In the genomic region with DNA sequence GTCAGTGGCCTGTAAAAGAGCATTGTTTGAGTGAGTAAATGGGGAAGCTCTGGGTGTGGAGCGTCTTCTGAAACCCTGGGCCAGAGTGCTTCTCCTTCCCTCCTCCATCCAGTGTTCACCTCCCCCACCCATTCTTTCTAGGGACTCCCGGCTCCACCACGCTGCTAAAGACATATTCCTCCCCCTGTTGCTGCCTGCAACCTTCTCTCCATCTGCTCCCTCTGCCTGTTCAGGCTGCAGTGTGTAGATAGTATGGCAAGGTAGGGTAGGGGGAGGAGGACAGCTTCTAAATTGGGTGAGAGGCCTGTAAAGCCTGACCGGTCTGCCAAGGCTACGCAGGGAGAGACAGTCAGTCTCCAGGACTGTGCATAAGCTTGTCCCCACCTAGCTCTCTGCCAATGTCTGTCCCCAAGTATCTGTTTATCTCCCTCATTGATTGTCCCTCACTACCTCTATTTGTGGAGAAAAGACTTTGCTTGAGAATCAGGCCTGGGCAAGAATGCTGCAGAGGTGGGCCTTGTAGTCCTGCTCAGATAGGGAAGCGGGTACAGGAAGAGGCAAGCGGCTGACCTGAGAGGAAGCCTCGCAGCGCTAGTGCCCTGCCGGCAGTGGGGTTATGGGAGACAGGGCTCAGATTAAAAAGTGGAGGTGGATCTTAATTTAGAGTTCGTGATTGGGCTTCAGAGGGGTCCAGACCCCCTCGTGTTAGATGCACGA, we compare ENCODE assay signal across 10 cellular contexts. TPM values are rescaled to one million over a fixed set of nuclear protein-coding genes. Genes with fewer than 3 reads are reported as not detected.
DNase-seq lines count a peak whose midpoint lies in the region; ATAC-seq, FAIRE-seq and TF ChIP-seq lines count a peak whose summit lies in the region.
"Had no signal": no experiment of that assay in that cellular context is flagged by ENCODE, and none has a peak within 500 bp of the region (broad histone marks: within the 10 kb centered on the region; RNA-seq: fewer than 3 reads in every experiment).

No MANE protein-coding gene starts in this region.

- peaks cover 0 to 1% of the 10 kb centered on the region in 2 donors for H3K9me3 Mint-ChIP-seq in stimulated activated naive B cell treated with anti-CD40 and anti-IgM and Interleukin-4, amounts not matched to agents 10 μg/mL and 1 μg/mL and 100 μg/mL, for 72 hours

- H3K4me1 Mint-ChIP-seq in stimulated activated naive B cell treated with anti-CD40 and anti-IgM and Interleukin-4, amounts not matched to agents 10 μg/mL and 1 μg/mL and 100 μg/mL, for 72 hours, result peaks cover 6 to 23% of the 10 kb centered on the region in 2 donors

- intact Hi-C loops in sigmoid colon (cut with DNase I), result no loop called here

- TF ChIP-seq POLR2A in sigmoid colon (IDR thresholded peaks at IDR 0.05) (no peak), H54 (IDR thresholded peaks at IDR 0.05; ENCODE audit: low read depth, low read length) (no peak)

- H3K9ac ChIP-seq in iPS-15b (ENCODE audit: low read depth, low read length) (no peak overlapping the region), MM.1S (ENCODE audit: low read length) (no peak overlapping the region)

- H3K27me3 ChIP-seq in iPS-15b (ENCODE audit: control insufficient read depth, insufficient read depth, low read length) (peaks cover 56% of the 10 kb centered on the region), sigmoid colon (peaks cover 15 to 83% (median 54%) of the 10 kb centered on the region in 3 donors), MM.1S (replicated peaks; ENCODE audit: insufficient read depth, low read length) (peaks cover 66% of the 10 kb centered on the region)

- H3K4me3 ChIP-seq in iPS-15b (ENCODE audit: low read depth, low read length) (peak overlapping the region; percentile 68), sigmoid colon (peak overlapping the region in 1 of 4 donors; percentile 56), MM.1S (ENCODE audit: low read length) (no peak overlapping the region)

- no peak overlapping the region for H3K27ac Mint-ChIP-seq in stimulated activated naive B cell treated with anti-CD40 and anti-IgM and Interleukin-4, amounts not matched to agents 10 μg/mL and 1 μg/mL and 100 μg/mL, for 72 hours

- no peak overlapping the region for H3K4me2 ChIP-seq in MM.1S (ENCODE audit: low read depth, low read length)

- no peaks in the 10 kb centered on the region for H3F3A ChIP-seq in MM.1S (ENCODE audit: insufficient read depth, low read length)

- peak; percentile 71 for DNase-seq in NCI-H82 (lab: John Stamatoyannopoulos, UW)
- DNase-seq in NCI-H82 treated with DMSO at 0.1 percent for 48 hours (lab: John Stamatoyannopoulos, UW; ENCODE audit: unreplicated experiment), result no peak
- DNase-seq in NOMO-1 (lab: John Stamatoyannopoulos, UW; ENCODE audit: unreplicated experiment in 2 of 2), result peak; percentile 29 to 47
- DNase-seq in stimulated activated naive B cell treated with anti-CD40 and anti-IgM and Interleukin-4, amounts not matched to agents 10 μg/mL and 1 μg/mL and 100 μg/mL, for 72 hours, result no peak
- DNase-seq in sigmoid colon, result no peak
- DNase-seq in MM.1S, result no peak
- DNase-seq in H54 (ENCODE audit: insufficient read length, low spot score), result no peak
- DNase-seq: foreskin keratinocyte had no signal

- WGBS in sigmoid colon, 2 donors, result 35 to 42% methylated on average over 13 of the region's 13 CpGs

- no peak for TF ChIP-seq EP300 in sigmoid colon (IDR thresholded peaks at IDR 0.05)

- no peaks in the 10 kb centered on the region for H3K79me2 ChIP-seq in MM.1S (ENCODE audit: low read length)

- H3K9me2 ChIP-seq in MM.1S (replicated peaks; ENCODE audit: insufficient read depth, low read length), result no peaks in the 10 kb centered on the region

- H3K27me3 Mint-ChIP-seq in stimulated activated naive B cell treated with anti-CD40 and anti-IgM and Interleukin-4, amounts not matched to agents 10 μg/mL and 1 μg/mL and 100 μg/mL, for 72 hours, result peaks cover 60 to 84% of the 10 kb centered on the region in 2 donors

- no peaks in the 10 kb centered on the region for H4K20me1 ChIP-seq in MM.1S (ENCODE audit: insufficient read depth, low read length)

- H3K4me1 ChIP-seq in iPS-15b (ENCODE audit: control insufficient read depth, insufficient read depth, low read length) (peaks cover 12% of the 10 kb centered on the region), sigmoid colon (peaks cover 0 to 25% (median 18%) of the 10 kb centered on the region in 4 donors), MM.1S (ENCODE audit: low read length) (no peaks in the 10 kb centered on the region)
- H3K4me1 ChIP-seq: foreskin keratinocyte had no signal

- H2AFZ ChIP-seq in MM.1S (ENCODE audit: low read length), result no peak overlapping the region

- peak in 1 of 2 donors; percentile 24 for ATAC-seq in stimulated activated naive B cell treated with anti-CD40 and anti-IgM and Interleukin-4, amounts not matched to agents 10 μg/mL and 1 μg/mL and 100 μg/mL, for 72 hours (replicated peaks)

- H3K36me3 Mint-ChIP-seq in stimulated activated naive B cell treated with anti-CD40 and anti-IgM and Interleukin-4, amounts not matched to agents 10 μg/mL and 1 μg/mL and 100 μg/mL, for 72 hours, result no peaks in the 10 kb centered on the region

- FAIRE-seq in H54 (lab: Jason Lieb, UNC), result no peak

- H3K4me3 Mint-ChIP-seq in stimulated activated naive B cell treated with anti-CD40 and anti-IgM and Interleukin-4, amounts not matched to agents 10 μg/mL and 1 μg/mL and 100 μg/mL, for 72 hours, result peak overlapping the region; percentile 54 to 68

- TF ChIP-seq CTCF in sigmoid colon (IDR thresholded peaks at IDR 0.05), result no peak
- TF ChIP-seq CTCF in MM.1S (IDR thresholded peaks at IDR 0.05; ENCODE audit: low read length), result no peak

- H3K9me3 ChIP-seq in iPS-15b (ENCODE audit: control insufficient read depth, insufficient read depth, low read length), result no peaks in the 10 kb centered on the region
- no peaks in the 10 kb centered on the region for H3K9me3 ChIP-seq in sigmoid colon
- H3K9me3 ChIP-seq in MM.1S (replicated peaks; ENCODE audit: insufficient read depth, low read length), result no peaks in the 10 kb centered on the region

- no peak overlapping the region for H3K27ac ChIP-seq in sigmoid colon
- no peak overlapping the region for H3K27ac ChIP-seq in MM.1S (ENCODE audit: low read length)
- H3K27ac ChIP-seq: foreskin keratinocyte had no signal

- H3K36me3 ChIP-seq in iPS-15b (ENCODE audit: control insufficient read depth, insufficient read depth, low read length) (no peaks in the 10 kb centered on the region), sigmoid colon (no peaks in the 10 kb centered on the region), MM.1S (replicated peaks; ENCODE audit: insufficient read depth, low read length) (no peaks in the 10 kb centered on the region)

RNA-seq across cellular contexts. Expression of gene SEZ6L, which starts 0.9 kb away (rescaled TPM):
- total RNA-seq in sigmoid colon, result 1 to 10 TPM in 2 of 4 donors, under 1 TPM in 2; 0.49 to 2.1 (median 0.96) TPM
- under 1 TPM in 1 of 3 donors, not detected in 2; 0.57 TPM for polyA plus RNA-seq in sigmoid colon
- total RNA-seq: foreskin keratinocyte, lung microvascular endothelial cell had no signal
- polyA plus RNA-seq: foreskin keratinocyte had no signal

Comparison
In these comparisons a context has a peak if more than half of its experiments do, and no peak if none do; other contexts are left out.
1. DNase-seq: peak in NCI-H82 (single experiment) and NOMO-1 (2 of 2); none in NCI-H82 treated with DMSO at 0.1 percent for 48 hours (single experiment), stimulated activated naive B cell treated with anti-CD40 and anti-IgM and Interleukin-4, amounts not matched to agents 10 μg/mL and 1 μg/mL and 100 μg/mL, for 72 hours (single experiment), sigmoid colon (single experiment), MM.1S (single experiment) and H54 (single experiment).